8 cellular contexts compared by ENCODE assay signal in the genomic region with DNA sequence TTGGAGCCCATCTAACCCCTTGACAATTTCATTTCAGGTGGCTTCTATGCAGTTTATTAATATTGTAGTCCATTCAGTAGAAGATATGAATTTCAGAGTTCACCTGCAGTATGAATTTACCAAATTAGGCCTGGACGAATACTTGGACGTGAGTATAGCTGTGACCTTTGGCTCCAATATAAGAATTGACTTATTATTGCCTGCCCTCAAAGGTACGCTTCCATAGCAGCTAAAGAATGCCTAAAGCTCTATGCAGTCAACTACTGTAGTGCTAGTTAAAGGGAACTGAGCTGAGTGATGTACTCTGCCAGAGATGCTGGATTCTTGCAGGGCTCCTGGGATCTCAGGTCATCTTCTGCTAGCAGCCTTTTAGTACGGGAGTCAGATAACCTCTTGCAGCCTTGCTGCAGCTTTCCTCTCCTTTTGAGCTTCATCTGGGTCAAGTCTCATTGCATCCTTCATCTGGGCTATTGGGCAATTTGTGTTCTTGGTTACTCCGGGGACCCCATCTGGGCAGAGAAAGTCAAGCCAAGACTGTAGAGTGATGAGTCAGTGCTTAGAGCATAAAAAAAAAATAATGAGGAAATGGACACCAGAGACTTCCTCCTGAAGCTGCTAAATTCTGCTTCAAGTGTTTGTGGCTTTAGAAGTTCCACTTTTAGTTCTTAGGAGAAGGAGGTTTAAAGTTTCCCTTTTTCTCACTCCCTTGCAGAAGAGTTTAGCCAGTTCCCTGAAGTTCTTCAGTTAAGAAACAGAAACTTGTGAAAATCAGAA.
DNase-seq lines count a peak whose midpoint lies in the region; ATAC-seq and TF ChIP-seq lines count a peak whose summit lies in the region.

No MANE protein-coding gene starts in this region.

- peaks cover 0 to 5% of the 10 kb centered on the region in 2 donors for H3K36me3 ChIP-seq in ascending aorta

- H3K4me3 ChIP-seq in ascending aorta: no peak overlapping the region

- DNase-seq in EL (peak; percentile 75), HK-2 (ENCODE audit: unreplicated experiment) (peak; percentile 15), ascending aorta (ENCODE audit: low spot score in 2 of 2) (peak in 1 of 2 donors; percentile 74), left lobe of liver (ENCODE audit: low spot score) (no peak), ureter (ENCODE audit: low spot score) (peak; percentile 48), NCI-H2171 (lab: John Stamatoyannopoulos, UW) (no peak), NCI-H1694 (lab: John Stamatoyannopoulos, UW) (no peak)

- ATAC-seq in GM21515 (IDR thresholded peaks at IDR 0.05; ENCODE audit: unreplicated experiment) (peak; percentile 81), left lobe of liver (peak; percentile 49)

- TF ChIP-seq CTCF in ascending aorta (IDR thresholded peaks at IDR 0.05): no peak

- intact Hi-C loops in ascending aorta (cut with DNase I): no loop called here

- H3K4me1 ChIP-seq in ascending aorta: peaks cover 0 to 7% of the 10 kb centered on the region in 2 donors

- peak overlapping the region; percentile 22 to 53 for H3K27ac ChIP-seq in ascending aorta

- H3K9me3 ChIP-seq in ascending aorta: no peaks in the 10 kb centered on the region

- no peaks in the 10 kb centered on the region for H3K27me3 ChIP-seq in ascending aorta

Comparison
In these comparisons a context has a peak if more than half of its experiments do, and no peak if none do; other contexts are left out.
1. DNase-seq: peak in EL (single experiment), HK-2 (single experiment) and ureter (single experiment); none in left lobe of liver (single experiment), NCI-H2171 (single experiment) and NCI-H1694 (single experiment).